ENCODE assay signal across 8 cellular contexts in the genomic region with DNA sequence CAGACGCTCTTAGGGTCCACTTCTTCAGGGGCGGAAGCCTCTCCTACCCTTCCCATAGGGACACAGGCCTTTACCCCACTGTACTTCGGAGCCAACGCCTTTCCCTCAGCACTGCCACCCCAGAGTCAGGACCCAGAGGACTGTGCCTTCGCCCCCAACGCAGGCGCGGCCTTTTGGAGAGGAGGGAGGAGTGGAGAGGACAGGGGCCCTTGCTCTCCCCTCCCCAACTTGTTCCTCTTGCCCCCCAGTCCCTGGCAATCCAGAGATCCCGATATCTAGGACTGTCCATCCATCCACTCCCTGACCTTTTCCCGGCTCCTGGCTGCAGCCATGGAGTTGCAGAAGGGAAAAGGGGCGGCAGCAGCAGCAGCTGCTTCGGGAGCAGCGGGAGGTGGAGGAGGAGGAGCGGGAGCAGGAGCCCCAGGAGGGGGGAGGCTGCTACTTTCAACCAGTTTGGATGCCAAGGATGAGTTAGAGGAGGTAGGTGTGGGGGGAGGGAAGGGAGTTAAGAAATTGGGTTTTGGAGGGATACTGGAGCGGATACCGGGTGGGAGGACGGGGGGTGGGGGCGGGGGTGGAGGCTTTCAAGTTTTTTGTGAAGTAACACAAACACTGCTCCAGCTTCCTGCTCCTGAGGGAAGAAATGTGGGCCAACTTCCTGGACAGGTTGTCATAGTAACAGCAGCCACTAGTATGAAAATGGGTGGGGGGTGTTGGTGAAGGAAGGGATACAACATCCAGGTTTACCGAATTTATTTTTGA. TPM values are rescaled to one million over a fixed set of nuclear protein-coding genes. Genes with fewer than 3 reads are reported as not detected.
DNase-seq lines count a peak whose midpoint lies in the region; ATAC-seq, FAIRE-seq and TF ChIP-seq lines count a peak whose summit lies in the region.

No MANE protein-coding gene starts in this region.

- peak overlapping the region; percentile 57 to 68 (median 59) for H3K4me3 ChIP-seq in endothelial cell of umbilical vein (replicated peaks in 1 of 3; ENCODE audit: insufficient read depth in 1 of 3, low read depth in 1 of 3, low read length in 3 of 3)
- peak overlapping the region; percentile 87 to 95 for H3K4me3 ChIP-seq in muscle layer of duodenum (ENCODE audit: low read depth in 1 of 2, low read length in 2 of 2)

- peak overlapping the region; percentile 0 for H2AFZ ChIP-seq in endothelial cell of umbilical vein (ENCODE audit: low read depth, low read length)

- no peak for ATAC-seq in stimulated activated naive CD8-positive, alpha-beta T cell treated with anti-CD3 and anti-CD28 coated beads, Interleukin-15, Interleukin-2, amounts not matched to agents 100 U/mL and 50 U/mL, for 24 hours
- ATAC-seq in GM21367 (IDR thresholded peaks at IDR 0.05; ENCODE audit: unreplicated experiment), result no peak

- H3K4me2 ChIP-seq in endothelial cell of umbilical vein (ENCODE audit: insufficient read depth, low read length), result peak overlapping the region; percentile 67

- no peaks in the 10 kb centered on the region for H3K9me1 ChIP-seq in endothelial cell of umbilical vein (replicated peaks; ENCODE audit: control insufficient read depth, extremely low read depth, insufficient read depth, low read length)

- H3K4me3 Mint-ChIP-seq in activated CD4-positive, alpha-beta memory T cell treated with anti-CD3 and anti-CD28 coated beads, Interleukin-2, amount 10 ng/mL, durations not matched to agents 7 days and 5 days, result peak overlapping the region; percentile 90

- H3K27ac Mint-ChIP-seq in activated CD4-positive, alpha-beta memory T cell treated with anti-CD3 and anti-CD28 coated beads, Interleukin-2, amount 10 ng/mL, durations not matched to agents 7 days and 5 days, result peak overlapping the region; percentile 93

- DNase-seq in NCI-H187 (lab: John Stamatoyannopoulos, UW), result peak; percentile 19 to 66
- DNase-seq in NCI-H187 treated with DMSO at 0.1 percent for 48 hours (lab: John Stamatoyannopoulos, UW), result no peak
- DNase-seq in NCI-H2196 (lab: John Stamatoyannopoulos, UW; ENCODE audit: unreplicated experiment), result peak; percentile 28
- peak; percentile 38 for DNase-seq in activated CD4-positive, alpha-beta memory T cell treated with anti-CD3 and anti-CD28 coated beads, Interleukin-2, amount 10 ng/mL, durations not matched to agents 7 days and 5 days
- DNase-seq in endothelial cell of umbilical vein (ENCODE audit: low read depth, low spot score), result peak; percentile 48
- peak; percentile 44 for DNase-seq in stimulated activated naive CD8-positive, alpha-beta T cell treated with anti-CD3 and anti-CD28 coated beads, Interleukin-15, Interleukin-2, amounts not matched to agents 100 U/mL and 50 U/mL, for 24 hours

- no peaks in the 10 kb centered on the region for H4K20me1 ChIP-seq in endothelial cell of umbilical vein (replicated peaks; ENCODE audit: control insufficient read depth, extremely low read depth, insufficient read depth, low read length)

- CTCF ChIA-PET in activated CD4-positive, alpha-beta memory T cell treated with anti-CD3 and anti-CD28 coated beads, Interleukin-2, amount 10 ng/mL, durations not matched to agents 7 days and 5 days (lab: Charles Lee), result interaction anchor here (1.2 to 1.9 kb wide), 3 partner anchors 9 to 48 kb away, joined by 3 to 5 read pairs (median 3); no protein-coding TSS in a partner anchor
- CTCF ChIA-PET in endothelial cell of umbilical vein (lab: Charles Lee), result interaction anchor here (1.0 to 2.8 kb wide), 10 partner anchors 12 to 218 kb away, joined by 3 to 7 read pairs (median 4); a partner anchor contains a TSS

- no peaks in the 10 kb centered on the region for H3K9me3 ChIP-seq in endothelial cell of umbilical vein (replicated peaks; ENCODE audit: control insufficient read depth, insufficient read depth, low read length)
- no peaks in the 10 kb centered on the region for H3K9me3 ChIP-seq in muscle layer of duodenum (ENCODE audit: control insufficient read depth in 1 of 2, low read length in 2 of 2)

- no peaks in the 10 kb centered on the region for H3K9me3 Mint-ChIP-seq in activated CD4-positive, alpha-beta memory T cell treated with anti-CD3 and anti-CD28 coated beads, Interleukin-2, amount 10 ng/mL, durations not matched to agents 7 days and 5 days

- H3K79me2 ChIP-seq in endothelial cell of umbilical vein (ENCODE audit: control insufficient read depth, insufficient read depth, low read length), result peaks cover 4% of the 10 kb centered on the region

- intact Hi-C loops in endothelial cell of umbilical vein (cut with micrococcal nuclease), result loop anchor here (1.0 kb wide), 1 partner anchor 21 kb away; no protein-coding TSS in a partner anchor

- H3K4me1 Mint-ChIP-seq in activated CD4-positive, alpha-beta memory T cell treated with anti-CD3 and anti-CD28 coated beads, Interleukin-2, amount 10 ng/mL, durations not matched to agents 7 days and 5 days, result peaks cover 36% of the 10 kb centered on the region

- H3K27me3 Mint-ChIP-seq in activated CD4-positive, alpha-beta memory T cell treated with anti-CD3 and anti-CD28 coated beads, Interleukin-2, amount 10 ng/mL, durations not matched to agents 7 days and 5 days, result no peaks in the 10 kb centered on the region

- H3K27ac ChIP-seq in endothelial cell of umbilical vein (ENCODE audit: insufficient read depth, low read depth, low read length) (peak overlapping the region; percentile 77), muscle layer of duodenum (ENCODE audit: low read length) (peak overlapping the region; percentile 99)

- TF ChIP-seq CTCF in endothelial cell of umbilical vein (IDR thresholded peaks at IDR 0.05; ENCODE audit: extremely low read depth in 1 of 2, insufficient read depth in 1 of 2, low read depth in 1 of 2, low read length in 2 of 2), result no peak

- no peaks in the 10 kb centered on the region for H3K27me3 ChIP-seq in endothelial cell of umbilical vein (ENCODE audit: control insufficient read depth in 2 of 2, insufficient read depth in 2 of 2, low read length in 2 of 2)
- H3K27me3 ChIP-seq in muscle layer of duodenum (ENCODE audit: low read depth, low read length), result no peaks in the 10 kb centered on the region

- POLR2A ChIA-PET in activated CD4-positive, alpha-beta memory T cell treated with anti-CD3 and anti-CD28 coated beads, Interleukin-2, amount 10 ng/mL, durations not matched to agents 7 days and 5 days (lab: Charles Lee), result interaction anchor here (0.6 to 2.7 kb wide), 17 partner anchors 8 to 262 kb away, joined by 3 to 14 read pairs (median 3); a partner anchor contains a TSS
- POLR2A ChIA-PET in endothelial cell of umbilical vein (lab: Charles Lee), result interaction anchor here (0.6 to 1.1 kb wide), 2 partner anchors 17 to 31 kb away, joined by 3 to 5 read pairs; no protein-coding TSS in a partner anchor

- H3K4me1 ChIP-seq in endothelial cell of umbilical vein (ENCODE audit: control insufficient read depth, extremely low read depth, insufficient read depth, low read length) (peaks cover 18% of the 10 kb centered on the region), muscle layer of duodenum (ENCODE audit: control insufficient read depth in 1 of 2, insufficient read depth in 2 of 2, low read length in 2 of 2) (peaks cover 0 to 16% of the 10 kb centered on the region in 2 donors)

- no peak for TF ChIP-seq POLR2A in endothelial cell of umbilical vein (IDR thresholded peaks at IDR 0.05; ENCODE audit: low read depth, low read length)

- H3K36me3 Mint-ChIP-seq in activated CD4-positive, alpha-beta memory T cell treated with anti-CD3 and anti-CD28 coated beads, Interleukin-2, amount 10 ng/mL, durations not matched to agents 7 days and 5 days (ENCODE audit: low read depth), result peaks cover 24% of the 10 kb centered on the region

- BruUV-seq in endothelial cell of umbilical vein (replicated peaks; lab: Mats Ljungman, UMichigan), result TSS peak; percentile 94

- H3K9ac ChIP-seq in endothelial cell of umbilical vein (replicated peaks; ENCODE audit: extremely low read depth, insufficient read depth, low read length), result peak overlapping the region; percentile 82

- H3K36me3 ChIP-seq in endothelial cell of umbilical vein (ENCODE audit: control insufficient read depth in 2 of 2, extremely low read depth in 1 of 2, insufficient read depth in 2 of 2, low read length in 2 of 2), result no peaks in the 10 kb centered on the region
- H3K36me3 ChIP-seq in muscle layer of duodenum (ENCODE audit: control insufficient read depth in 1 of 2, insufficient read depth in 2 of 2, low read length in 2 of 2), result peaks cover 3 to 6% of the 10 kb centered on the region in 2 donors

- dilution Hi-C loops in endothelial cell of umbilical vein (cut with MboI; ENCODE audit: extremely low pct_ligation_motif_present, low sequenced_read_pairs), result no loop called here

- peak; percentile 95 for FAIRE-seq in endothelial cell of umbilical vein (lab: Jason Lieb, UNC)

RNA-seq across cellular contexts. Expression of a gene that starts 0.6 kb away (rescaled TPM):
- total RNA-seq in activated CD4-positive, alpha-beta memory T cell treated with anti-CD3 and anti-CD28 coated beads, Interleukin-2, amount 10 ng/mL, durations not matched to agents 7 days and 5 days, result 10 to 100 TPM; 46.9 to 50.5 TPM
- 56.1 and 63.1 TPM in 2 replicates for total RNA-seq in endothelial cell of umbilical vein
- 61.9 and 75.9 TPM in 2 replicates for polyA plus RNA-seq in endothelial cell of umbilical vein
- 36.4 and 38.2 TPM in 2 replicates for polyA plus RNA-seq in endothelial cell of umbilical vein (2011; cell fraction: cytosol; rRNA removed)
- 215 and 225 TPM in 2 replicates for polyA plus RNA-seq in endothelial cell of umbilical vein (2011; cell fraction: nucleus; rRNA removed)
- polyA plus RNA-seq in endothelial cell of umbilical vein (2012), result 37.5 and 38.3 TPM in 2 replicates
- 65.3 and 77.1 TPM in 2 replicates for polyA minus RNA-seq in endothelial cell of umbilical vein
- 30.9 TPM for polyA minus RNA-seq in endothelial cell of umbilical vein (2011; cell fraction: cytosol; rRNA and poly(A)+ RNA removed)
- 49.9 and 71.6 TPM in 2 replicates for polyA minus RNA-seq in endothelial cell of umbilical vein (2011; cell fraction: nucleus; rRNA and poly(A)+ RNA removed)

RNA-seq across cellular contexts. Expression of a gene that starts 46.7 kb away (rescaled TPM):
- total RNA-seq in activated CD4-positive, alpha-beta memory T cell treated with anti-CD3 and anti-CD28 coated beads, Interleukin-2, amount 10 ng/mL, durations not matched to agents 7 days and 5 days, result 10 to 100 TPM; 24.9 to 25.3 TPM
- 26.5 and 26.6 TPM in 2 replicates for total RNA-seq in endothelial cell of umbilical vein
- polyA plus RNA-seq in endothelial cell of umbilical vein, result 34.3 and 40.1 TPM in 2 replicates
- polyA plus RNA-seq in endothelial cell of umbilical vein (2011; cell fraction: cytosol; rRNA removed), result 26.6 and 30.3 TPM in 2 replicates
- 109 and 144 TPM in 2 replicates for polyA plus RNA-seq in endothelial cell of umbilical vein (2011; cell fraction: nucleus; rRNA removed)
- 17.3 and 19.5 TPM in 2 replicates for polyA plus RNA-seq in endothelial cell of umbilical vein (2012)
- 66.2 and 68.0 TPM in 2 replicates for polyA minus RNA-seq in endothelial cell of umbilical vein
- polyA minus RNA-seq in endothelial cell of umbilical vein (2011; cell fraction: cytosol; rRNA and poly(A)+ RNA removed), result 22.5 TPM
- polyA minus RNA-seq in endothelial cell of umbilical vein (2011; cell fraction: nucleus; rRNA and poly(A)+ RNA removed), result 12.9 and 17.1 TPM in 2 replicates

RNA-seq across cellular contexts. Expression of a gene that starts 50.0 kb away (rescaled TPM):
- total RNA-seq in activated CD4-positive, alpha-beta memory T cell treated with anti-CD3 and anti-CD28 coated beads, Interleukin-2, amount 10 ng/mL, durations not matched to agents 7 days and 5 days, result not detected
- total RNA-seq in endothelial cell of umbilical vein, result 9.8 and 10.5 TPM in 2 replicates
- polyA plus RNA-seq in endothelial cell of umbilical vein, result 13.3 and 13.8 TPM in 2 replicates
- polyA plus RNA-seq in endothelial cell of umbilical vein (2011; cell fraction: cytosol; rRNA removed), result 7.1 and 10.0 TPM in 2 replicates
- polyA plus RNA-seq in endothelial cell of umbilical vein (2011; cell fraction: nucleus; rRNA removed), result 16.7 and 28.0 TPM in 2 replicates
- polyA plus RNA-seq in endothelial cell of umbilical vein (2012), result 1.8 and 8.8 TPM in 2 replicates
- polyA minus RNA-seq in endothelial cell of umbilical vein, result 20.2 and 21.4 TPM in 2 replicates
- 45.8 TPM for polyA minus RNA-seq in endothelial cell of umbilical vein (2011; cell fraction: cytosol; rRNA and poly(A)+ RNA removed)
- polyA minus RNA-seq in endothelial cell of umbilical vein (2011; cell fraction: nucleus; rRNA and poly(A)+ RNA removed), result 4.1 and 7.5 TPM in 2 replicates

RNA-seq across cellular contexts. Expression of a gene that starts 57.7 kb away (rescaled TPM):
- 100 to 1,000 TPM; 166 to 169 TPM for total RNA-seq in activated CD4-positive, alpha-beta memory T cell treated with anti-CD3 and anti-CD28 coated beads, Interleukin-2, amount 10 ng/mL, durations not matched to agents 7 days and 5 days
- total RNA-seq in endothelial cell of umbilical vein, result 271 TPM in 2 replicates
- polyA plus RNA-seq in endothelial cell of umbilical vein, result 289 and 303 TPM in 2 replicates
- polyA plus RNA-seq in endothelial cell of umbilical vein (2011; cell fraction: cytosol; rRNA removed), result 391 and 409 TPM in 2 replicates
- polyA plus RNA-seq in endothelial cell of umbilical vein (2011; cell fraction: nucleus; rRNA removed), result 309 and 313 TPM in 2 replicates
- 208 and 298 TPM in 2 replicates for polyA plus RNA-seq in endothelial cell of umbilical vein (2012)
- polyA minus RNA-seq in endothelial cell of umbilical vein, result 290 and 300 TPM in 2 replicates
- polyA minus RNA-seq in endothelial cell of umbilical vein (2011; cell fraction: cytosol; rRNA and poly(A)+ RNA removed), result 157 TPM
- polyA minus RNA-seq in endothelial cell of umbilical vein (2011; cell fraction: nucleus; rRNA and poly(A)+ RNA removed), result 93.8 and 114 TPM in 2 replicates

Comparison
In these comparisons a context has a peak if more than half of its experiments do, and no peak if none do; other contexts are left out.
1. RNA of a gene that starts 50.0 kb away (total RNA-seq): 9.8 to 10.5 TPM in endothelial cell of umbilical vein; not detected in activated CD4-positive, alpha-beta memory T cell treated with anti-CD3 and anti-CD28 coated beads, Interleukin-2, amount 10 ng/mL, durations not matched to agents 7 days and 5 days; every median in the first group is over 10 times any median in the second.